Comparison of ENCODE assay signal across 9 cellular contexts in the genomic region with DNA sequence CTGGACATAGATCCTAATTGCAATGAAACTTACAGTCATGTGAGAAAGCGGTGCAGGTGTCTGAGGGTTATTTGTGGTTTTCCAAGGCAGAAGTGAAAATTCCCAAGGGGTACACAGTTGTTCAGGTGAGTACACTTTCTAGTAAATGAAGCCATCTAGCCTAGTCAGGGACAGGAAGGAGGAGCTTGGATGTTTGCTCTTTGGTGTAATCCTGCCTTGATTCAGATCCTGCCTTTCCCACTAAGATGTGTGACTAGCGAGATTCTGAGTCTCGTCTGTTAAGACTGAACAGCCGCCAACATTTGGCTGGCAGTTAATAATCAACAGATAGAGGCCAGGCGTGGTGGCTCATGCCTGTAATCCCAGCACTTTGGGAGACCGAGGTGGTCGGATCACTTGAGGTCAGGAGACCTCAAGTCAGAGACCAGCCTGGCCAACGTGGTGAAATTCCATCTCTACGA. TPM values are rescaled to one million over a fixed set of nuclear protein-coding genes. Genes with fewer than 3 reads are reported as not detected.
DNase-seq lines count a peak whose midpoint lies in the region; ATAC-seq and TF ChIP-seq lines count a peak whose summit lies in the region.
"Had no signal": no experiment of that assay in that cellular context is flagged by ENCODE, and none has a peak within 500 bp of the region (broad histone marks: within the 10 kb centered on the region; RNA-seq: fewer than 3 reads in every experiment).

No MANE protein-coding gene starts in this region.

- CTCF ChIA-PET in activated CD8-positive, alpha-beta memory T cell treated with anti-CD3 and anti-CD28 coated beads, Interleukin-2, amount 10 ng/mL, durations not matched to agents 7 days and 5 days (lab: Charles Lee) = interaction anchor here (1.1 kb wide), 1 partner anchor 14 kb away, joined by 3 read pairs; a partner anchor contains a TSS

- H3K27me3 ChIP-seq in tibial artery = no peaks in the 10 kb centered on the region

- DNase-seq in activated CD8-positive, alpha-beta memory T cell treated with anti-CD3 and anti-CD28 coated beads, Interleukin-2, amount 10 ng/mL, durations not matched to agents 7 days and 5 days = no peak
- no peak for DNase-seq in activated CD8-positive, alpha-beta memory T cell treated with anti-CD3 and anti-CD28 coated beads for 24 hours
- no peak for DNase-seq in activated T-helper 1 cell treated with anti-CD3 and anti-CD28 coated beads, Interleukin-12 subunit alpha, Interleukin-12 subunit beta, Interleukin-2, Interleukin-4 antibody, amounts not matched to agents 30 ng/mL and 10 ng/mL and 1 ng/mL, durations not matched to agents 14 hours and 24 hours and 36 hours (ENCODE audit: low spot score)
- DNase-seq in kidney tubule cell (ENCODE audit: low spot score) = peak; percentile 90
- no peak for DNase-seq in stimulated activated naive CD8-positive, alpha-beta T cell treated with anti-CD3 and anti-CD28 coated beads, Interleukin-15, amount 100 ng/mL, for 72 hours
- DNase-seq in Ammon's horn (ENCODE audit: low spot score) = no peak
- no peak for DNase-seq in NCI-H2171 treated with DMSO at 0.1 percent for 48 hours (lab: John Stamatoyannopoulos, UW)
- DNase-seq in tibial artery = no peak

- peaks cover 36 to 66% (median 57%) of the 10 kb centered on the region in 3 donors for H3K36me3 ChIP-seq in tibial artery

- H3K4me1 ChIP-seq in tibial artery = peaks cover 0 to 47% (median 41%) of the 10 kb centered on the region in 4 donors

- TF ChIP-seq CTCF in tibial artery (IDR thresholded peaks at IDR 0.05) = no peak

- no peaks in the 10 kb centered on the region for H3K9me3 Mint-ChIP-seq in activated CD8-positive, alpha-beta memory T cell treated with anti-CD3 and anti-CD28 coated beads, Interleukin-2, amount 10 ng/mL, durations not matched to agents 7 days and 5 days (ENCODE audit: low read depth)
- no peaks in the 10 kb centered on the region for H3K9me3 Mint-ChIP-seq in activated T-helper 1 cell treated with anti-CD3 and anti-CD28 coated beads, Interleukin-12 subunit alpha, Interleukin-12 subunit beta, Interleukin-2, Interleukin-4 antibody, amounts not matched to agents 30 ng/mL and 10 ng/mL and 1 ng/mL, durations not matched to agents 14 hours and 24 hours and 36 hours
- no peaks in the 10 kb centered on the region for H3K9me3 Mint-ChIP-seq in stimulated activated naive CD8-positive, alpha-beta T cell treated with anti-CD3 and anti-CD28 coated beads, Interleukin-15, amount 100 ng/mL, for 72 hours

- intact Hi-C loops in activated T-helper 1 cell treated with anti-CD3 and anti-CD28 coated beads, Interleukin-12 subunit alpha, Interleukin-12 subunit beta, Interleukin-2, Interleukin-4 antibody, amounts not matched to agents 30 ng/mL and 10 ng/mL and 1 ng/mL, durations not matched to agents 14 hours and 24 hours and 36 hours (cut with micrococcal nuclease) = loop anchor here (5.0 kb wide), 1 partner anchor 666 kb away; a partner anchor contains a TSS
- intact Hi-C loops in tibial artery (cut with DNase I; ENCODE audit: low total_unique reads) = no loop called here

- peak overlapping the region; percentile 47 for H3K27ac Mint-ChIP-seq in activated CD8-positive, alpha-beta memory T cell treated with anti-CD3 and anti-CD28 coated beads, Interleukin-2, amount 10 ng/mL, durations not matched to agents 7 days and 5 days
- peak overlapping the region; percentile 99 for H3K27ac Mint-ChIP-seq in activated T-helper 1 cell treated with anti-CD3 and anti-CD28 coated beads, Interleukin-12 subunit alpha, Interleukin-12 subunit beta, Interleukin-2, Interleukin-4 antibody, amounts not matched to agents 30 ng/mL and 10 ng/mL and 1 ng/mL, durations not matched to agents 14 hours and 24 hours and 36 hours
- peak overlapping the region in 1 of 2 donors; percentile 89 for H3K27ac Mint-ChIP-seq in stimulated activated naive CD8-positive, alpha-beta T cell treated with anti-CD3 and anti-CD28 coated beads, Interleukin-15, amount 100 ng/mL, for 72 hours

- no peak for ATAC-seq in activated CD8-positive, alpha-beta memory T cell treated with anti-CD3 and anti-CD28 coated beads, Interleukin-2, amount 10 ng/mL, durations not matched to agents 7 days and 5 days
- ATAC-seq in stimulated activated naive CD8-positive, alpha-beta T cell treated with anti-CD3 and anti-CD28 coated beads, Interleukin-15, amount 100 ng/mL, for 72 hours = no peak

- peaks cover 67% of the 10 kb centered on the region for H3K4me1 Mint-ChIP-seq in activated CD8-positive, alpha-beta memory T cell treated with anti-CD3 and anti-CD28 coated beads, Interleukin-2, amount 10 ng/mL, durations not matched to agents 7 days and 5 days
- peaks cover 75% of the 10 kb centered on the region for H3K4me1 Mint-ChIP-seq in activated T-helper 1 cell treated with anti-CD3 and anti-CD28 coated beads, Interleukin-12 subunit alpha, Interleukin-12 subunit beta, Interleukin-2, Interleukin-4 antibody, amounts not matched to agents 30 ng/mL and 10 ng/mL and 1 ng/mL, durations not matched to agents 14 hours and 24 hours and 36 hours (ENCODE audit: low read depth)
- H3K4me1 Mint-ChIP-seq in stimulated activated naive CD8-positive, alpha-beta T cell treated with anti-CD3 and anti-CD28 coated beads, Interleukin-15, amount 100 ng/mL, for 72 hours = peaks cover 80% of the 10 kb centered on the region

- peaks cover 69% of the 10 kb centered on the region for H3K36me3 Mint-ChIP-seq in activated CD8-positive, alpha-beta memory T cell treated with anti-CD3 and anti-CD28 coated beads, Interleukin-2, amount 10 ng/mL, durations not matched to agents 7 days and 5 days
- H3K36me3 Mint-ChIP-seq in activated T-helper 1 cell treated with anti-CD3 and anti-CD28 coated beads, Interleukin-12 subunit alpha, Interleukin-12 subunit beta, Interleukin-2, Interleukin-4 antibody, amounts not matched to agents 30 ng/mL and 10 ng/mL and 1 ng/mL, durations not matched to agents 14 hours and 24 hours and 36 hours (ENCODE audit: low read depth) = peaks cover 72% of the 10 kb centered on the region

- H3K4me3 Mint-ChIP-seq in activated CD8-positive, alpha-beta memory T cell treated with anti-CD3 and anti-CD28 coated beads, Interleukin-2, amount 10 ng/mL, durations not matched to agents 7 days and 5 days = peak overlapping the region; percentile 88
- peak overlapping the region; percentile 95 for H3K4me3 Mint-ChIP-seq in activated T-helper 1 cell treated with anti-CD3 and anti-CD28 coated beads, Interleukin-12 subunit alpha, Interleukin-12 subunit beta, Interleukin-2, Interleukin-4 antibody, amounts not matched to agents 30 ng/mL and 10 ng/mL and 1 ng/mL, durations not matched to agents 14 hours and 24 hours and 36 hours
- H3K4me3 Mint-ChIP-seq in stimulated activated naive CD8-positive, alpha-beta T cell treated with anti-CD3 and anti-CD28 coated beads, Interleukin-15, amount 100 ng/mL, for 72 hours = peak overlapping the region; percentile 89 to 98

- no peaks in the 10 kb centered on the region for H3K27me3 Mint-ChIP-seq in activated CD8-positive, alpha-beta memory T cell treated with anti-CD3 and anti-CD28 coated beads, Interleukin-2, amount 10 ng/mL, durations not matched to agents 7 days and 5 days
- H3K27me3 Mint-ChIP-seq in activated T-helper 1 cell treated with anti-CD3 and anti-CD28 coated beads, Interleukin-12 subunit alpha, Interleukin-12 subunit beta, Interleukin-2, Interleukin-4 antibody, amounts not matched to agents 30 ng/mL and 10 ng/mL and 1 ng/mL, durations not matched to agents 14 hours and 24 hours and 36 hours (ENCODE audit: insufficient read depth) = no peaks in the 10 kb centered on the region
- no peaks in the 10 kb centered on the region for H3K27me3 Mint-ChIP-seq in stimulated activated naive CD8-positive, alpha-beta T cell treated with anti-CD3 and anti-CD28 coated beads, Interleukin-15, amount 100 ng/mL, for 72 hours

- H3K27ac ChIP-seq in tibial artery = no peak overlapping the region

- H3K9me3 ChIP-seq in tibial artery = no peaks in the 10 kb centered on the region

- H3K4me3 ChIP-seq in tibial artery = no peak overlapping the region

RNA-seq across cellular contexts. Expression of a gene that starts 2.5 kb away (rescaled TPM):
- total RNA-seq in activated CD8-positive, alpha-beta memory T cell treated with anti-CD3 and anti-CD28 coated beads, Interleukin-2, amount 10 ng/mL, durations not matched to agents 7 days and 5 days = 1,000 to 10,000 TPM; 1,212 to 1,220 TPM
- total RNA-seq in activated T-helper 1 cell treated with anti-CD3 and anti-CD28 coated beads, Interleukin-12 subunit alpha, Interleukin-12 subunit beta, Interleukin-2, Interleukin-4 antibody, amounts not matched to agents 30 ng/mL and 10 ng/mL and 1 ng/mL, durations not matched to agents 14 hours and 24 hours and 36 hours = 1,475 and 1,511 TPM in 2 replicates

RNA-seq across cellular contexts. Expression of a gene that starts 12.1 kb away (rescaled TPM):
- 10 to 100 TPM; 11.4 to 13.5 TPM for total RNA-seq in activated CD8-positive, alpha-beta memory T cell treated with anti-CD3 and anti-CD28 coated beads, Interleukin-2, amount 10 ng/mL, durations not matched to agents 7 days and 5 days
- total RNA-seq in activated T-helper 1 cell treated with anti-CD3 and anti-CD28 coated beads, Interleukin-12 subunit alpha, Interleukin-12 subunit beta, Interleukin-2, Interleukin-4 antibody, amounts not matched to agents 30 ng/mL and 10 ng/mL and 1 ng/mL, durations not matched to agents 14 hours and 24 hours and 36 hours = 20.1 and 20.9 TPM in 2 replicates

RNA-seq across cellular contexts. Expression of a gene that starts 13.8 kb away (rescaled TPM):
- 10 to 100 TPM; 54.7 to 76.3 TPM for total RNA-seq in activated CD8-positive, alpha-beta memory T cell treated with anti-CD3 and anti-CD28 coated beads, Interleukin-2, amount 10 ng/mL, durations not matched to agents 7 days and 5 days
- 255 and 263 TPM in 2 replicates for total RNA-seq in activated T-helper 1 cell treated with anti-CD3 and anti-CD28 coated beads, Interleukin-12 subunit alpha, Interleukin-12 subunit beta, Interleukin-2, Interleukin-4 antibody, amounts not matched to agents 30 ng/mL and 10 ng/mL and 1 ng/mL, durations not matched to agents 14 hours and 24 hours and 36 hours

RNA-seq across cellular contexts. Expression of a gene that starts 19.6 kb away (rescaled TPM):
- total RNA-seq in activated CD8-positive, alpha-beta memory T cell treated with anti-CD3 and anti-CD28 coated beads, Interleukin-2, amount 10 ng/mL, durations not matched to agents 7 days and 5 days = under 1 TPM in 1 of 2 experiments, not detected in 1; 0.35 TPM
- 0.67 and 0.78 TPM in 2 replicates for total RNA-seq in activated T-helper 1 cell treated with anti-CD3 and anti-CD28 coated beads, Interleukin-12 subunit alpha, Interleukin-12 subunit beta, Interleukin-2, Interleukin-4 antibody, amounts not matched to agents 30 ng/mL and 10 ng/mL and 1 ng/mL, durations not matched to agents 14 hours and 24 hours and 36 hours
- total RNA-seq: H4 had no signal

RNA-seq across cellular contexts. Expression of a gene that starts 30.2 kb away (rescaled TPM):
- total RNA-seq in activated CD8-positive, alpha-beta memory T cell treated with anti-CD3 and anti-CD28 coated beads, Interleukin-2, amount 10 ng/mL, durations not matched to agents 7 days and 5 days = 1 to 10 TPM in 1 of 2 experiments, under 1 TPM in 1; 0.89 to 1.3 TPM
- total RNA-seq in activated T-helper 1 cell treated with anti-CD3 and anti-CD28 coated beads, Interleukin-12 subunit alpha, Interleukin-12 subunit beta, Interleukin-2, Interleukin-4 antibody, amounts not matched to agents 30 ng/mL and 10 ng/mL and 1 ng/mL, durations not matched to agents 14 hours and 24 hours and 36 hours = 0.73 and 0.83 TPM in 2 replicates
- total RNA-seq: H4 had no signal
